8 cellular contexts compared by ENCODE assay signal in genomic region chrX:65596270-65596669, GRCh38.
DNase-seq lines count a peak whose midpoint lies in the region; ATAC-seq and TF ChIP-seq lines count a peak whose summit lies in the region.

No MANE protein-coding gene starts in this region.

- ATAC-seq in DND-41 (ENCODE audit: insufficient read depth, low read depth) (peak; percentile 77), GM21786 (IDR thresholded peaks at IDR 0.05; ENCODE audit: unreplicated experiment) (peak; percentile 58)

- TF ChIP-seq CTCF in DND-41 (IDR thresholded peaks at IDR 0.05; ENCODE audit: borderline replicate concordance, extremely low read depth, low read length, poor library complexity, severe bottlenecking): no peak
- TF ChIP-seq CTCF in fibroblast of villous mesenchyme (IDR thresholded peaks at IDR 0.05; ENCODE audit: insufficient read depth, low read depth, low read length): no peak

- H3K27me3 ChIP-seq in DND-41 (ENCODE audit: insufficient read depth, low read length, poor library complexity): no peaks in the 10 kb centered on the region

- peaks cover 39% of the 10 kb centered on the region for H3K4me1 ChIP-seq in DND-41 (ENCODE audit: insufficient read depth, low read length)

- H3K27ac ChIP-seq in DND-41 (ENCODE audit: low read length): peak overlapping the region; percentile 89

- H3K9ac ChIP-seq in DND-41 (ENCODE audit: low read depth, low read length): peak overlapping the region; percentile 47

- H4K20me1 ChIP-seq in DND-41 (ENCODE audit: insufficient read depth, low read length): no peaks in the 10 kb centered on the region

- H3K4me3 ChIP-seq in DND-41 (ENCODE audit: low read depth in 1 of 2, low read length in 2 of 2): no peak overlapping the region
- no peak overlapping the region for H3K4me3 ChIP-seq in fibroblast of villous mesenchyme (ENCODE audit: low read depth, low read length)

- peak overlapping the region; percentile 44 for H3K4me2 ChIP-seq in DND-41 (ENCODE audit: insufficient read depth, low read length)

- H3K79me2 ChIP-seq in DND-41 (ENCODE audit: insufficient read depth, low read length): no peaks in the 10 kb centered on the region

- peak; percentile 65 for DNase-seq in DND-41
- peak; percentile 89 for DNase-seq in M059J (ENCODE audit: low read depth)
- DNase-seq in activated T-cell treated with anti-CD3 and anti-CD28 coated beads, Interleukin-2, amount 50 U/mL, for 1 hour: peak; percentile 51
- peak; percentile 60 for DNase-seq in fibroblast of villous mesenchyme (ENCODE audit: low read depth)
- DNase-seq in stimulated activated CD4-positive, alpha-beta T cell treated with anti-CD3 and anti-CD28 coated beads, Interleukin-2, amount 100 ng/mL, for 24 hours: peak; percentile 35 to 47
- no peak for DNase-seq in cerebellum (ENCODE audit: low spot score)
- DNase-seq in SKM-1 treated with dmso at 0.1 percent for 144 hours (lab: John Stamatoyannopoulos, UW; ENCODE audit: unreplicated experiment): no peak

- peak overlapping the region; percentile 55; the same call in 1 of the 2 replicates for H2AFZ ChIP-seq in DND-41 (ENCODE audit: low read depth, low read length)

- H3K9me3 ChIP-seq in DND-41 (ENCODE audit: insufficient read depth, low read length, severe bottlenecking): no peaks in the 10 kb centered on the region

- no peaks in the 10 kb centered on the region for H3K36me3 ChIP-seq in DND-41 (ENCODE audit: insufficient read depth, low read length)

Comparison
In these comparisons a context has a peak if more than half of its experiments do, and no peak if none do; other contexts are left out.
1. DNase-seq: peak in DND-41 (single experiment), M059J (single experiment), activated T-cell treated with anti-CD3 and anti-CD28 coated beads, Interleukin-2, amount 50 U/mL, for 1 hour (single experiment), fibroblast of villous mesenchyme (single experiment) and stimulated activated CD4-positive, alpha-beta T cell treated with anti-CD3 and anti-CD28 coated beads, Interleukin-2, amount 100 ng/mL, for 24 hours (2 of 2); none in cerebellum (single experiment) and SKM-1 treated with dmso at 0.1 percent for 144 hours (single experiment).